ENCODE assay signal across 6 cellular contexts in genomic region chr17:41784207-41784744, GRCh38. TPM values are rescaled to one million over a fixed set of nuclear protein-coding genes. Genes with fewer than 3 reads are reported as not detected.
DNase-seq lines count a peak whose midpoint lies in the region; ATAC-seq, FAIRE-seq and TF ChIP-seq lines count a peak whose summit lies in the region.

No MANE protein-coding gene starts in this region.

- TF ChIP-seq CTCF in PC-9 (conservative IDR thresholded peaks at IDR 0.05), result no peak

- peaks cover 72 to 84% (median 81%) of the 10 kb centered on the region in 10 experiments for H3K4me1 ChIP-seq in BLaER1 treated with 17β-estradiol and CSF1 and Interleukin-3, amounts not matched to agents 10 nM and 100 nM
- H3K4me1 ChIP-seq in PC-9 (replicated peaks; ENCODE audit: insufficient read depth), result peaks cover 38% of the 10 kb centered on the region

- H3K79me2 ChIP-seq in PC-9 (ENCODE audit: low read depth), result peaks cover 62% of the 10 kb centered on the region

- peak overlapping the region; percentile 84 to 94 (median 89); a peak in 21 of 22 replicates for H3K9ac ChIP-seq in BLaER1 treated with 17β-estradiol and CSF1 and Interleukin-3, amounts not matched to agents 10 nM and 100 nM

- no peak for FAIRE-seq in GM12892 (lab: Jason Lieb, UNC)

- CTCF ChIA-PET in PC-9 (lab: Charles Lee), result interaction anchor here (0.6 to 2.7 kb wide), 5 partner anchors 11 to 1366 kb away, joined by 3 to 29 read pairs (median 6); no protein-coding TSS in a partner anchor

- peak overlapping the region in 10 of 11 experiments; percentile 78 to 97 (median 90); a peak in 19 of 22 replicates for H3K27ac ChIP-seq in BLaER1 treated with 17β-estradiol and CSF1 and Interleukin-3, amounts not matched to agents 10 nM and 100 nM
- peak overlapping the region; percentile 98 for H3K27ac ChIP-seq in PC-9

- peaks cover 34 to 57% (median 48%) of the 10 kb centered on the region in 11 experiments for H4K20me1 ChIP-seq in BLaER1 treated with 17β-estradiol and CSF1 and Interleukin-3, amounts not matched to agents 10 nM and 100 nM
- peaks cover 23% of the 10 kb centered on the region for H4K20me1 ChIP-seq in PC-9 (ENCODE audit: insufficient read depth)

- H3K9me2 ChIP-seq in PC-9 (ENCODE audit: insufficient read depth), result no peaks in the 10 kb centered on the region

- H3K36me3 ChIP-seq in BLaER1 treated with 17β-estradiol and CSF1 and Interleukin-3, amounts not matched to agents 10 nM and 100 nM, result peaks cover 0 to 7% (median 0%) of the 10 kb centered on the region in 11 experiments; a peak in 3 of 22 replicates
- H3K36me3 ChIP-seq in PC-9 (ENCODE audit: low read depth), result no peaks in the 10 kb centered on the region

- DNase-seq in PC-9 (peak; percentile 69 to 74), GM12892 (ENCODE audit: insufficient read length) (no peak)

- H3K9me3 ChIP-seq in BLaER1 treated with 17β-estradiol and CSF1 and Interleukin-3, amounts not matched to agents 10 nM and 100 nM (replicated peaks in 1 of 11), result no peaks in the 10 kb centered on the region
- H3K9me3 ChIP-seq in PC-9 (ENCODE audit: insufficient read depth, low read depth) (no peaks in the 10 kb centered on the region), iPS-18c (ENCODE audit: control insufficient read depth, insufficient read depth, low read length) (no peaks in the 10 kb centered on the region)

- intact Hi-C loops in PC-9 (cut with micrococcal nuclease; ENCODE audit: unreplicated experiment), result no loop called here

- POLR2A ChIA-PET in PC-9 (lab: Charles Lee; ENCODE audit: unreplicated experiment), result interaction anchor here (1.1 to 3.7 kb wide), 4 partner anchors 9 to 16 kb away, joined by 3 to 81 read pairs (median 11); no protein-coding TSS in a partner anchor

- ATAC-seq in GM18861 (IDR thresholded peaks at IDR 0.05; ENCODE audit: unreplicated experiment) (no peak), GM21786 (IDR thresholded peaks at IDR 0.05; ENCODE audit: unreplicated experiment) (no peak)

- BruUV-seq in PC-9 (replicated peaks; lab: Mats Ljungman, UMichigan), result no TSS peak

- H3K4me2 ChIP-seq in BLaER1 treated with 17β-estradiol and CSF1 and Interleukin-3, amounts not matched to agents 10 nM and 100 nM, result peak overlapping the region; percentile 79 to 99 (median 94)
- peak overlapping the region; percentile 100 for H3K4me2 ChIP-seq in PC-9

- no peak for TF ChIP-seq POLR2A in GM12892 (IDR thresholded peaks at IDR 0.05; ENCODE audit: low read depth, low read length)

- H2AFZ ChIP-seq in PC-9, result no peak overlapping the region

- H3F3A ChIP-seq in PC-9 (ENCODE audit: insufficient read depth, low read depth), result peaks cover 30% of the 10 kb centered on the region

- H3K4me3 ChIP-seq in BLaER1 treated with 17β-estradiol and CSF1 and Interleukin-3, amounts not matched to agents 10 nM and 100 nM, result peak overlapping the region; percentile 70 to 92 (median 82)
- peak overlapping the region; percentile 63 for H3K4me3 ChIP-seq in PC-9
- H3K4me3 ChIP-seq in iPS-18c (ENCODE audit: insufficient read depth, low read depth, low read length), result peak overlapping the region; percentile 88

- H3K27me3 ChIP-seq in BLaER1 treated with 17β-estradiol and CSF1 and Interleukin-3, amounts not matched to agents 10 nM and 100 nM, result no peaks in the 10 kb centered on the region
- H3K27me3 ChIP-seq in PC-9 (ENCODE audit: insufficient read depth, low read depth), result no peaks in the 10 kb centered on the region

RNA-seq across cellular contexts. Expression of gene JUP, which starts 2.2 kb away (rescaled TPM):
- 259 TPM in 2 replicates for total RNA-seq in PC-9 (2021)
- polyA plus RNA-seq in GM12892 (2012; ENCODE audit: missing spikeins), result 2.3 TPM

RNA-seq across cellular contexts. Expression of gene P3H4, which starts 27.5 kb away (rescaled TPM):
- 26.8 and 34.0 TPM in 2 replicates for total RNA-seq in PC-9 (2021)
- 0.19 TPM for polyA plus RNA-seq in GM12892 (2012; ENCODE audit: missing spikeins)

RNA-seq across cellular contexts. Expression of gene FKBP10, which starts 28.5 kb away (rescaled TPM):
- total RNA-seq in PC-9 (2021), result 143 and 164 TPM in 2 replicates
- polyA plus RNA-seq in GM12892 (2012; ENCODE audit: missing spikeins), result 2.7 TPM

RNA-seq across cellular contexts. Expression of gene HAP1, which starts 49.8 kb away (rescaled TPM):
- total RNA-seq in PC-9 (2021), result 1.1 and 2.2 TPM in 2 replicates
- not detected for polyA plus RNA-seq in GM12892 (2012; ENCODE audit: missing spikeins)

RNA-seq across cellular contexts. Expression of gene NT5C3B, which starts 51.8 kb away (rescaled TPM):
- total RNA-seq in PC-9 (2021), result 48.8 and 51.1 TPM in 2 replicates
- polyA plus RNA-seq in GM12892 (2012; ENCODE audit: missing spikeins), result 36.0 TPM
